Comparison of ENCODE assay signal across 23 cellular contexts in genomic region chr15:85124173-85124572, GRCh38.
"Had no signal": no experiment of that assay in that cellular context is flagged by ENCODE, and none has a peak within 500 bp of the region (broad histone marks: within the 10 kb centered on the region; RNA-seq: fewer than 3 reads in every experiment).

No MANE protein-coding gene starts in this region.

- H3K79me2 ChIP-seq: parathyroid adenoma had no signal

- H2AFZ ChIP-seq: parathyroid adenoma had no signal

- H3K27ac Mint-ChIP-seq: endodermal cell; naive thymus-derived CD4-positive, alpha-beta T cell; nephron progenitor cell; stimulated activated naive B cell treated with anti-CD40 and anti-IgM and Interleukin-4, amounts not matched to agents 10 μg/mL and 1 μg/mL and 100 μg/mL, for 72 hours had no signal

- H3K4me3 ChIP-seq: colonic mucosa, heart left ventricle, prostate gland, spleen, tibial artery, upper lobe of left lung, vagina had no signal

- H3K9me3 ChIP-seq: colonic mucosa, heart left ventricle, prostate gland, spleen, tibial artery, upper lobe of left lung, vagina had no signal

- H3K9me3 Mint-ChIP-seq: endodermal cell; naive thymus-derived CD4-positive, alpha-beta T cell; nephron progenitor cell; stimulated activated naive B cell treated with anti-CD40 and anti-IgM and Interleukin-4, amounts not matched to agents 10 μg/mL and 1 μg/mL and 100 μg/mL, for 72 hours had no signal

- ATAC-seq: heart left ventricle; left colon; left ventricle myocardium superior; naive thymus-derived CD4-positive, alpha-beta T cell; sciatic nerve; stimulated activated naive B cell treated with anti-CD40 and anti-IgM and Interleukin-4, amounts not matched to agents 10 μg/mL and 1 μg/mL and 100 μg/mL, for 72 hours had no signal

- H3K27ac ChIP-seq: colonic mucosa, heart left ventricle, parathyroid adenoma, prostate gland, spleen, tibial artery, upper lobe of left lung, vagina had no signal

- H3K9ac ChIP-seq: parathyroid adenoma had no signal

- H3K4me1 ChIP-seq: colonic mucosa, parathyroid adenoma, prostate gland, spleen, upper lobe of left lung had no signal

- H3K4me1 Mint-ChIP-seq: nephron progenitor cell; stimulated activated naive B cell treated with anti-CD40 and anti-IgM and Interleukin-4, amounts not matched to agents 10 μg/mL and 1 μg/mL and 100 μg/mL, for 72 hours had no signal

- H3K36me3 ChIP-seq: colonic mucosa, prostate gland had no signal

- H3K4me3 Mint-ChIP-seq: endodermal cell; naive thymus-derived CD4-positive, alpha-beta T cell; nephron progenitor cell; stimulated activated naive B cell treated with anti-CD40 and anti-IgM and Interleukin-4, amounts not matched to agents 10 μg/mL and 1 μg/mL and 100 μg/mL, for 72 hours had no signal

- H3K27me3 Mint-ChIP-seq: naive thymus-derived CD4-positive, alpha-beta T cell; stimulated activated naive B cell treated with anti-CD40 and anti-IgM and Interleukin-4, amounts not matched to agents 10 μg/mL and 1 μg/mL and 100 μg/mL, for 72 hours had no signal

- DNase-seq: colonic mucosa; dermis blood vessel endothelial cell; effector CD4-positive, alpha-beta T cell; endodermal cell; erythroblast; heart left ventricle; hippocampal formation; left colon; left ventricle myocardium superior; mesendoderm; naive thymus-derived CD4-positive, alpha-beta T cell; nephron progenitor cell; retina; spleen; stimulated activated CD4-positive, alpha-beta T cell treated with anti-CD3 and anti-CD28 coated beads, Interleukin-2, amount 100 ng/mL, for 24 hours; stimulated activated CD4-positive, alpha-beta T cell treated with anti-CD3 and anti-CD28 coated beads, Interleukin-4, amount 100 ng/mL, for 4 hours; stimulated activated naive B cell treated with anti-CD40 and anti-IgM and Interleukin-4, amounts not matched to agents 10 μg/mL and 1 μg/mL and 100 μg/mL, for 72 hours; tibial artery; upper lobe of left lung had no signal

- H3K27me3 ChIP-seq: colonic mucosa, heart left ventricle, spleen, tibial artery, upper lobe of left lung, vagina had no signal
